23 cellular contexts compared by ENCODE assay signal in genomic region chr11:116167706-116168458, GRCh38.
DNase-seq lines count a peak whose midpoint lies in the region; ATAC-seq, FAIRE-seq and TF ChIP-seq lines count a peak whose summit lies in the region.
"Had no signal": no experiment of that assay in that cellular context is flagged by ENCODE, and none has a peak within 500 bp of the region (broad histone marks: within the 10 kb centered on the region; RNA-seq: fewer than 3 reads in every experiment).

No MANE protein-coding gene starts in this region.

- TF ChIP-seq CTCF in H9 (conservative IDR thresholded peaks at IDR 0.05) (no peak), H1 (IDR thresholded peaks at IDR 0.05; ENCODE audit: control extremely low read depth in 1 of 3, insufficient read depth in 1 of 3, low read depth in 1 of 3, low read length in 3 of 3) (no peak), neural progenitor cell (IDR thresholded peaks at IDR 0.05) (no peak)

- H3K4me1 Mint-ChIP-seq in H9 (peaks cover 9 to 18% of the 10 kb centered on the region in 2 experiments), neural progenitor cell (peaks cover 52% of the 10 kb centered on the region)
- H3K4me1 Mint-ChIP-seq in activated naive CD4-positive, alpha-beta T cell treated with anti-CD3 and anti-CD28 coated beads, Interleukin-2, amount 10 ng/mL, durations not matched to agents 7 days and 5 days: no peaks in the 10 kb centered on the region
- H3K4me1 Mint-ChIP-seq: CD4-positive, CD25-positive, alpha-beta regulatory T cell had no signal

- H3K9me3 ChIP-seq in H9 (ENCODE audit: control insufficient read depth, low read depth, low read length) (no peaks in the 10 kb centered on the region), H1 (ENCODE audit: insufficient read depth in 2 of 2, low read depth in 1 of 2, low read length in 1 of 2) (no peaks in the 10 kb centered on the region), neural progenitor cell (ENCODE audit: low read depth) (no peaks in the 10 kb centered on the region)

- H3K27me3 Mint-ChIP-seq in H9 (ENCODE audit: low read depth) (0 out of 2 replicates have a peak, but pooled peaks cover 2% of the 10 kb centered on the region), neural progenitor cell (ENCODE audit: insufficient read depth, low read depth) (peaks cover 12% of the 10 kb centered on the region)
- H3K27me3 Mint-ChIP-seq in activated naive CD4-positive, alpha-beta T cell treated with anti-CD3 and anti-CD28 coated beads, Interleukin-2, amount 10 ng/mL, durations not matched to agents 7 days and 5 days: no peaks in the 10 kb centered on the region

- H3K36me3 Mint-ChIP-seq in H9 (ENCODE audit: insufficient read depth in 1 of 3, low read depth in 3 of 3) (no peaks in the 10 kb centered on the region), neural progenitor cell (no peaks in the 10 kb centered on the region)
- H3K36me3 Mint-ChIP-seq in activated naive CD4-positive, alpha-beta T cell treated with anti-CD3 and anti-CD28 coated beads, Interleukin-2, amount 10 ng/mL, durations not matched to agents 7 days and 5 days: no peaks in the 10 kb centered on the region
- H3K36me3 Mint-ChIP-seq: CD4-positive, CD25-positive, alpha-beta regulatory T cell had no signal

- no peak for ATAC-seq in GM21390 (IDR thresholded peaks at IDR 0.05; ENCODE audit: unreplicated experiment)

- H3K4me2 ChIP-seq in H9 (ENCODE audit: insufficient read depth, insufficient read length, low read length) (no peak overlapping the region), H1 (ENCODE audit: insufficient read depth in 1 of 2, low read depth in 2 of 2, low read length in 2 of 2) (no peak overlapping the region; a peak in 1 of 4 replicates), neural progenitor cell (no peak overlapping the region)
- H3K4me2 ChIP-seq: PC-9 had no signal

- H3K79me1 ChIP-seq in H9 (ENCODE audit: insufficient read depth, low read depth, low read length, poor library complexity, severe bottlenecking) (no peaks in the 10 kb centered on the region), H1 (ENCODE audit: low read depth, low read length) (no peaks in the 10 kb centered on the region)

- H4K20me1 ChIP-seq in H9 (ENCODE audit: control insufficient read depth, insufficient read depth, insufficient read length): no peaks in the 10 kb centered on the region
- peaks cover 0 to 2% of the 10 kb centered on the region in 2 experiments for H4K20me1 ChIP-seq in H1 (replicated peaks in 1 of 2; ENCODE audit: control insufficient read depth in 1 of 2, insufficient read depth in 2 of 2, low read length in 2 of 2)
- H4K20me1 ChIP-seq in neural progenitor cell (ENCODE audit: low read depth): no peaks in the 10 kb centered on the region

- no peak overlapping the region for H3K27ac ChIP-seq in H9 (ENCODE audit: insufficient read length, low read depth, low read length)
- no peak overlapping the region for H3K27ac ChIP-seq in H1 (ENCODE audit: low read depth, low read length)
- H3K27ac ChIP-seq in neural progenitor cell: no peak overlapping the region
- H3K27ac ChIP-seq: PC-9 had no signal

- H3K4me3 ChIP-seq in H1 (ENCODE audit: extremely low read depth in 1 of 4, insufficient read depth in 2 of 4, low read depth in 3 of 4, low read length in 4 of 4) (no peak overlapping the region), neural progenitor cell (no peak overlapping the region)
- H3K4me3 ChIP-seq: PC-9 had no signal

- DNase-seq in D341Med (ENCODE audit: low spot score) (peak; percentile 9), H9 (no peak), H1 (ENCODE audit: low read depth in 1 of 2, low spot score in 2 of 2) (peak in 1 of 2 experiments; percentile 33), neural progenitor cell (ENCODE audit: low spot score) (no peak), cortex of kidney (lab: John Stamatoyannopoulos, UW) (no peak), 8988T (no peak)
- DNase-seq in activated naive CD4-positive, alpha-beta T cell treated with anti-CD3 and anti-CD28 coated beads, Interleukin-2, amount 10 ng/mL, durations not matched to agents 7 days and 5 days: no peak
- DNase-seq: CD4-positive, CD25-positive, alpha-beta regulatory T cell; DMS79; HCEC 1CT; KBM-7; MM.1S; NCI-H1048; NCI-H1436; NCI-H187 treated with DMSO at 0.1 percent for 48 hours; NCI-H2107; NCI-H2227 treated with DMSO at 0.1 percent for 48 hours; NCI-H510A treated with DMSO at 0.1 percent for 48 hours; NCI-H748 treated with DMSO at 0.1 percent for 48 hours; PC-9; RPMI8226; SHP77 had no signal

- H3K79me2 ChIP-seq in H9 (ENCODE audit: insufficient read depth, low read length): no peaks in the 10 kb centered on the region
- H3K79me2 ChIP-seq in H1 (ENCODE audit: control insufficient read depth in 1 of 2, insufficient read depth in 2 of 2, low read length in 2 of 2): no peaks in the 10 kb centered on the region
- H3K79me2 ChIP-seq in neural progenitor cell (ENCODE audit: low read depth): no peaks in the 10 kb centered on the region

- H2BK5ac ChIP-seq in H9 (ENCODE audit: insufficient read length, low read length): no peak overlapping the region
- 0 out of 2 replicates have a peak overlapping the region, but pooled peaks have one; percentile 36 for H2BK5ac ChIP-seq in H1 (ENCODE audit: low read depth, low read length)

- H3K9ac ChIP-seq in H9 (ENCODE audit: extremely low read depth, insufficient read length, low read length): no peak overlapping the region
- peak overlapping the region in 1 of 4 experiments; percentile 22; a peak in 1 of 7 replicates for H3K9ac ChIP-seq in H1 (replicated peaks in 1 of 4; ENCODE audit: extremely low read depth in 1 of 4, low read depth in 3 of 4, low read length in 3 of 4)
- no peak overlapping the region for H3K9ac ChIP-seq in neural progenitor cell

- no peak overlapping the region for H2BK15ac ChIP-seq in H9 (ENCODE audit: low read depth, low read length)
- H2BK15ac ChIP-seq in H1 (ENCODE audit: low read length): no peak overlapping the region

- H3K27me3 ChIP-seq in H9 (ENCODE audit: insufficient read depth, low read length) (no peaks in the 10 kb centered on the region), H1 (replicated peaks in 1 of 4; ENCODE audit: control insufficient read depth in 3 of 4, extremely low read depth in 1 of 4, insufficient read depth in 3 of 4, low read length in 3 of 4) (no peaks in the 10 kb centered on the region), neural progenitor cell (no peaks in the 10 kb centered on the region)

- H4K5ac ChIP-seq in H9 (ENCODE audit: insufficient read length, low read depth, low read length): no peak overlapping the region
- H4K5ac ChIP-seq in H1 (ENCODE audit: insufficient read length, low read depth, low read length): no peak overlapping the region

- CTCF ChIA-PET in H1 (lab: Charles Lee; ENCODE audit: partially characterized antibody): interaction anchor here (0.6 to 5.9 kb wide), 8 partner anchors 9 to 180 kb away, joined by 3 to 38 read pairs (median 4); no protein-coding TSS in a partner anchor
- CTCF ChIA-PET in activated naive CD4-positive, alpha-beta T cell treated with anti-CD3 and anti-CD28 coated beads, Interleukin-2, amount 10 ng/mL, durations not matched to agents 7 days and 5 days (lab: Charles Lee): no interaction called here

- TF ChIP-seq POLR2A in H1 (IDR thresholded peaks at IDR 0.05; ENCODE audit: control extremely low read depth in 1 of 2, low read depth in 2 of 2, low read length in 2 of 2): no peak

- WGBS in H9 (ENCODE audit: extremely low coverage, insufficient read length, low lambda C conversion rate): no CpG with 5 or more reads among the region's 9 CpGs
- 91% methylated on average over 9 of the region's 9 CpGs; no CpG with 5 or more reads in 1 of the 2 experiments for WGBS in H1 (ENCODE audit: extremely low coverage in 1 of 2, insufficient coverage in 1 of 2, insufficient read length in 1 of 2, insufficient replicate concordance in 2 of 2, low coverage in 1 of 2, low lambda C conversion rate in 2 of 2, missing lambda C conversion rate in 1 of 2), 2 experiments

- no peak overlapping the region for H4K91ac ChIP-seq in H9 (ENCODE audit: insufficient read length, low read depth, low read length)
- H4K91ac ChIP-seq in H1 (replicated peaks; ENCODE audit: insufficient read length, low read length): no peak overlapping the region

- H2BK120ac ChIP-seq in H9 (ENCODE audit: low read depth, low read length, poor library complexity, severe bottlenecking): no peak overlapping the region
- H2BK120ac ChIP-seq in H1 (replicated peaks; ENCODE audit: low read depth, low read length): no peak overlapping the region

- H2BK12ac ChIP-seq in H9 (ENCODE audit: insufficient read length, low read depth, low read length) (no peak overlapping the region), H1 (ENCODE audit: low read depth, low read length) (no peak overlapping the region)

- no peak overlapping the region for H3K56ac ChIP-seq in H9 (ENCODE audit: insufficient read length, low read depth, low read length)
- no peak overlapping the region for H3K56ac ChIP-seq in H1 (replicated peaks; ENCODE audit: insufficient read length, low read depth, low read length)

- H3K14ac ChIP-seq in H9 (ENCODE audit: insufficient read depth, low read length) (peak overlapping the region; percentile 11; the same call in 1 of the 2 replicates), H1 (ENCODE audit: insufficient read length) (no peak overlapping the region)

- H3K23me2 ChIP-seq in H9 (ENCODE audit: insufficient read length, low read depth, low read length, poor library complexity, severe bottlenecking) (no peaks in the 10 kb centered on the region), H1 (ENCODE audit: low read depth, low read length) (no peaks in the 10 kb centered on the region)

- TF ChIP-seq RAD21 in H1 (IDR thresholded peaks at IDR 0.05 in 1 of 2, conservative IDR thresholded peaks at IDR 0.05 in 1 of 2; ENCODE audit: low read depth in 2 of 2, low read length in 2 of 2): no peak

- no peak for FAIRE-seq in H1 (lab: Jason Lieb, UNC)

- H3T11ph ChIP-seq in H9 (ENCODE audit: low read length): no peak overlapping the region

- peak overlapping the region; percentile 35 for H3K18ac ChIP-seq in H9 (ENCODE audit: insufficient read length, low read depth, low read length)
- H3K18ac ChIP-seq in H1 (ENCODE audit: extremely low read depth, low read length): no peak overlapping the region

- H2BK20ac ChIP-seq in H9 (ENCODE audit: low read depth, low read length, poor library complexity, severe bottlenecking) (no peak overlapping the region), H1 (ENCODE audit: low read length) (no peak overlapping the region)

- H2AFZ ChIP-seq in H9 (ENCODE audit: low read length) (no peak overlapping the region), H1 (ENCODE audit: low read length) (no peak overlapping the region), neural progenitor cell (replicated peaks) (no peak overlapping the region)
- H2AFZ ChIP-seq: PC-9 had no signal

- H2AK5ac ChIP-seq in H9 (ENCODE audit: insufficient read length, low read length) (no peak overlapping the region), H1 (ENCODE audit: low read depth, low read length) (0 out of 2 replicates have a peak overlapping the region, but pooled peaks have one; percentile 33)

- H3K4me1 ChIP-seq in H9 (ENCODE audit: insufficient read depth, low read length) (no peaks in the 10 kb centered on the region), H1 (replicated peaks in 1 of 4; ENCODE audit: control insufficient read depth in 3 of 4, insufficient read depth in 4 of 4, low read length in 3 of 4) (peaks cover 0 to 2% (median 0%) of the 10 kb centered on the region in 4 experiments; a peak in 1 of 7 replicates), neural progenitor cell (peaks cover 4% of the 10 kb centered on the region)

- TF ChIP-seq EP300 in H1 (IDR thresholded peaks at IDR 0.05; ENCODE audit: borderline replicate concordance in 1 of 2, low read depth in 2 of 2, low read length in 2 of 2): no peak

- no peaks in the 10 kb centered on the region for H3F3A ChIP-seq in neural progenitor cell (ENCODE audit: low read depth)

- H3K27ac Mint-ChIP-seq in H9 (no peak overlapping the region), neural progenitor cell (peak overlapping the region; percentile 1)
- H3K27ac Mint-ChIP-seq in activated naive CD4-positive, alpha-beta T cell treated with anti-CD3 and anti-CD28 coated beads, Interleukin-2, amount 10 ng/mL, durations not matched to agents 7 days and 5 days: no peak overlapping the region
- H3K27ac Mint-ChIP-seq: CD4-positive, CD25-positive, alpha-beta regulatory T cell had no signal

- no peaks in the 10 kb centered on the region for H3K9me3 Mint-ChIP-seq in H9
- H3K9me3 Mint-ChIP-seq in neural progenitor cell: no peaks in the 10 kb centered on the region
- H3K9me3 Mint-ChIP-seq in activated naive CD4-positive, alpha-beta T cell treated with anti-CD3 and anti-CD28 coated beads, Interleukin-2, amount 10 ng/mL, durations not matched to agents 7 days and 5 days: no peaks in the 10 kb centered on the region

- H3K4ac ChIP-seq in H9 (ENCODE audit: low read depth, low read length) (no peak overlapping the region), H1 (replicated peaks; ENCODE audit: insufficient read length, low read depth, low read length) (no peak overlapping the region)

- H4K8ac ChIP-seq in H9 (replicated peaks; ENCODE audit: insufficient read length, low read depth, low read length) (no peak overlapping the region), H1 (ENCODE audit: extremely low read depth, insufficient read depth, low read length) (peak overlapping the region; percentile 66; the same call in 1 of the 2 replicates)

- no peaks in the 10 kb centered on the region for H3K36me3 ChIP-seq in H1 (ENCODE audit: control insufficient read depth in 2 of 4, insufficient read depth in 4 of 4, low read length in 3 of 4)
- no peaks in the 10 kb centered on the region for H3K36me3 ChIP-seq in neural progenitor cell

- no peak overlapping the region for H3K23ac ChIP-seq in H9 (ENCODE audit: insufficient read length, low read depth, low read length)
- H3K23ac ChIP-seq in H1 (ENCODE audit: insufficient read length): no peak overlapping the region

- H3K4me3 Mint-ChIP-seq in H9 (no peak overlapping the region), neural progenitor cell (no peak overlapping the region)
- H3K4me3 Mint-ChIP-seq in activated naive CD4-positive, alpha-beta T cell treated with anti-CD3 and anti-CD28 coated beads, Interleukin-2, amount 10 ng/mL, durations not matched to agents 7 days and 5 days: no peak overlapping the region
- H3K4me3 Mint-ChIP-seq: CD4-positive, CD25-positive, alpha-beta regulatory T cell had no signal

- POLR2A ChIA-PET in H1 (lab: Charles Lee; ENCODE audit: partially characterized antibody): no interaction called here
